Comparison of ENCODE assay signal across 10 cellular contexts in genomic region chr2:58032016-58032750, GRCh38. TPM values are rescaled to one million over a fixed set of nuclear protein-coding genes. Genes with fewer than 3 reads are reported as not detected.
DNase-seq lines count a peak whose midpoint lies in the region; ATAC-seq and TF ChIP-seq lines count a peak whose summit lies in the region.
"Had no signal": no experiment of that assay in that cellular context is flagged by ENCODE, and none has a peak within 500 bp of the region (broad histone marks: within the 10 kb centered on the region; RNA-seq: fewer than 3 reads in every experiment).

No MANE protein-coding gene starts in this region.

- CTCF ChIA-PET in activated CD4-positive, alpha-beta T cell treated with anti-CD3 and anti-CD28 coated beads for 36 hours (lab: Charles Lee) = interaction anchor here (0.7 kb wide), 1 partner anchor 62 kb away, joined by 3 read pairs; no protein-coding TSS in a partner anchor

- in situ Hi-C loops in gastrocnemius medialis (cut with MboI; ENCODE audit: low sequenced_read_pairs in 4 of 4) = no loop called here

- no peaks in the 10 kb centered on the region for H3K9me3 Mint-ChIP-seq in activated CD4-positive, alpha-beta T cell treated with anti-CD3 and anti-CD28 coated beads for 36 hours (ENCODE audit: low read depth)
- H3K9me3 Mint-ChIP-seq: activated naive CD8-positive, alpha-beta T cell treated with anti-CD3 and anti-CD28 coated beads, Interleukin-2, amount 10 ng/mL, durations not matched to agents 7 days and 5 days; natural killer cell treated with Interleukin-12 subunit alpha and Interleukin-12 subunit beta and Interleukin-15 and Interleukin-18, amount 100 ng/mL, for 72 hours had no signal

- H3K4me1 Mint-ChIP-seq in activated CD4-positive, alpha-beta T cell treated with anti-CD3 and anti-CD28 coated beads for 36 hours = no peaks in the 10 kb centered on the region
- H3K4me1 Mint-ChIP-seq: activated naive CD8-positive, alpha-beta T cell treated with anti-CD3 and anti-CD28 coated beads, Interleukin-2, amount 10 ng/mL, durations not matched to agents 7 days and 5 days had no signal

- no peak for TF ChIP-seq CTCF in gastrocnemius medialis (IDR thresholded peaks at IDR 0.05 in 4 of 5, conservative IDR thresholded peaks at IDR 0.05 in 1 of 5)

- H3K4me3 Mint-ChIP-seq in activated CD4-positive, alpha-beta T cell treated with anti-CD3 and anti-CD28 coated beads for 36 hours = no peak overlapping the region
- H3K4me3 Mint-ChIP-seq: activated naive CD8-positive, alpha-beta T cell treated with anti-CD3 and anti-CD28 coated beads, Interleukin-2, amount 10 ng/mL, durations not matched to agents 7 days and 5 days; natural killer cell treated with Interleukin-12 subunit alpha and Interleukin-12 subunit beta and Interleukin-15 and Interleukin-18, amount 100 ng/mL, for 72 hours had no signal

- no peaks in the 10 kb centered on the region for H3K9me3 ChIP-seq in gastrocnemius medialis

- POLR2A ChIA-PET in activated CD4-positive, alpha-beta T cell treated with anti-CD3 and anti-CD28 coated beads for 36 hours (lab: Charles Lee) = interaction anchor here (1.0 kb wide), 1 partner anchor 14 kb away, joined by 4 read pairs; the partner anchor contains the start of gene VRK2

- TF ChIP-seq POLR2A in gastrocnemius medialis (IDR thresholded peaks at IDR 0.05) = no peak

- no peak overlapping the region for H3K27ac ChIP-seq in gastrocnemius medialis

- DNase-seq in germinal center (ENCODE audit: low spot score) = peak; percentile 25
- DNase-seq in AG08396 (ENCODE audit: low spot score) = no peak
- no peak for DNase-seq in activated CD4-positive, alpha-beta T cell treated with anti-CD3 and anti-CD28 coated beads for 36 hours
- DNase-seq in activated CD4-positive, alpha-beta T cell treated with anti-CD3 and anti-CD28 coated beads for 48 hours = no peak
- no peak for DNase-seq in gastrocnemius medialis
- DNase-seq: activated naive CD8-positive, alpha-beta T cell treated with anti-CD3 and anti-CD28 coated beads, Interleukin-2, amount 10 ng/mL, durations not matched to agents 7 days and 5 days had no signal

- H3K36me3 Mint-ChIP-seq in activated CD4-positive, alpha-beta T cell treated with anti-CD3 and anti-CD28 coated beads for 36 hours (ENCODE audit: low read depth) = no peaks in the 10 kb centered on the region
- H3K36me3 Mint-ChIP-seq: natural killer cell treated with Interleukin-12 subunit alpha and Interleukin-12 subunit beta and Interleukin-15 and Interleukin-18, amount 100 ng/mL, for 72 hours had no signal

- H3K4me3 ChIP-seq in gastrocnemius medialis = no peak overlapping the region

- H3K27me3 Mint-ChIP-seq in activated CD4-positive, alpha-beta T cell treated with anti-CD3 and anti-CD28 coated beads for 36 hours = no peaks in the 10 kb centered on the region
- H3K27me3 Mint-ChIP-seq: activated naive CD8-positive, alpha-beta T cell treated with anti-CD3 and anti-CD28 coated beads, Interleukin-2, amount 10 ng/mL, durations not matched to agents 7 days and 5 days; natural killer cell treated with Interleukin-12 subunit alpha and Interleukin-12 subunit beta and Interleukin-15 and Interleukin-18, amount 100 ng/mL, for 72 hours had no signal

- no peak overlapping the region for H3K27ac Mint-ChIP-seq in activated CD4-positive, alpha-beta T cell treated with anti-CD3 and anti-CD28 coated beads for 36 hours
- H3K27ac Mint-ChIP-seq: activated naive CD8-positive, alpha-beta T cell treated with anti-CD3 and anti-CD28 coated beads, Interleukin-2, amount 10 ng/mL, durations not matched to agents 7 days and 5 days had no signal

- peak; percentile 79 for ATAC-seq in GM18909 (IDR thresholded peaks at IDR 0.05; ENCODE audit: poor library complexity, unreplicated experiment)
- ATAC-seq in HG02610 (IDR thresholded peaks at IDR 0.05; ENCODE audit: unreplicated experiment) = peak; percentile 65
- ATAC-seq in HG03575 (IDR thresholded peaks at IDR 0.05; ENCODE audit: extremely low read depth, insufficient number of reproducible peaks, low FRiP score, unreplicated experiment) = peak; percentile 29
- ATAC-seq in activated CD4-positive, alpha-beta T cell treated with anti-CD3 and anti-CD28 coated beads for 36 hours = no peak
- ATAC-seq in gastrocnemius medialis = no peak
- ATAC-seq: natural killer cell treated with Interleukin-12 subunit alpha and Interleukin-12 subunit beta and Interleukin-15 and Interleukin-18, amount 100 ng/mL, for 72 hours had no signal

- no peaks in the 10 kb centered on the region for H3K4me1 ChIP-seq in gastrocnemius medialis

- H3K27me3 ChIP-seq in gastrocnemius medialis = no peaks in the 10 kb centered on the region

- H3K36me3 ChIP-seq in gastrocnemius medialis = no peaks in the 10 kb centered on the region

- intact Hi-C loops in activated CD4-positive, alpha-beta T cell treated with anti-CD3 and anti-CD28 coated beads for 36 hours (cut with DNase I, micrococcal nuclease) = no loop called here
- intact Hi-C loops in gastrocnemius medialis (cut with DNase I; ENCODE audit: low total_unique reads) = no loop called here

RNA-seq across cellular contexts. Expression of gene VRK2, which starts 14.4 kb away (rescaled TPM):
- 10 to 100 TPM; 22.1 to 28.4 TPM for total RNA-seq in activated CD4-positive, alpha-beta T cell treated with anti-CD3 and anti-CD28 coated beads for 36 hours
- 10 to 100 TPM; 12.3 to 24.5 (median 21.2) TPM for total RNA-seq in gastrocnemius medialis

Comparison
In these comparisons a context has a peak if more than half of its experiments do, and no peak if none do; other contexts are left out.
1. ATAC-seq: peak in GM18909 (single experiment), HG02610 (single experiment) and HG03575 (single experiment); none in activated CD4-positive, alpha-beta T cell treated with anti-CD3 and anti-CD28 coated beads for 36 hours (single experiment) and gastrocnemius medialis (0 of 2).